ENCODE assay signal across 8 cellular contexts in the genomic region with DNA sequence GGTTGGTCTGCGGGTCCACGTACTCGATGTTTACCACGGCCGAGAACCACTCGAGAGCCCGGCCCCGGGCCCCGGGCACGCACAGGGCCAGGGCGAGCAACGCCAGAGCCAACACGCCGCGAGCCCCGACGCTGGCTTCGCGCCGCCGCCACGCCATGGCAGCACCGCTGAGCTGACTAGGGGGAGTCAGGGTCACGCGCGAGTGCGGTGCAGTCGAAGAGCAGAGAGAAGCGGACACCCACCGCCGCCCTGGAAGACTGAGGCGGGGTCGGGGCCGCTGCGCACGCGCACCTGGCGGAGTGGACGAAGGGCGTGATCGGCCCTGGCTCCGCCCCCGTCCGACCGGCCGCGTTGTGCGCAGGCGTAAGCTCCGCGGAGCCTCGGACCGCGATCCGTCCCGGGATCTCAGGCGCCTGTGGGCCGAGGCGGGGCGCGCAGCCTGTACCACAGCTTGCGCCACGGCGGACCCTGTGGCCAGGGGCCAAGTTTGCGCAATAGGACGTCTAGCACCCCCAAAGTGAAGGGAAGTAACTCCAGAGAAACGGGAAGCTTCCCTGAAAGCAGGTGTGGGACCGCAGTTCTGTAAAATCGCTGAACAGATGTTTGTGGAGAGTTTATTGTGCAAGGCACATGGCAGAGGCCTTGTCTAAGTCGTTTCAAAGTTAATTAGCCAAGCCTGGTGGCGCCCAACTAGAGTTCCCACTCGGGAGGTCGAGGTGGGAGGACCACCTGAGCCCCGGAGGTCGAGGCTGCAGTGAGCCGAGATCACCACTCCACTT. TPM values are rescaled to one million over a fixed set of nuclear protein-coding genes. Genes with fewer than 3 reads are reported as not detected.
DNase-seq lines count a peak whose midpoint lies in the region; ATAC-seq and TF ChIP-seq lines count a peak whose summit lies in the region.

A gene with protein sequence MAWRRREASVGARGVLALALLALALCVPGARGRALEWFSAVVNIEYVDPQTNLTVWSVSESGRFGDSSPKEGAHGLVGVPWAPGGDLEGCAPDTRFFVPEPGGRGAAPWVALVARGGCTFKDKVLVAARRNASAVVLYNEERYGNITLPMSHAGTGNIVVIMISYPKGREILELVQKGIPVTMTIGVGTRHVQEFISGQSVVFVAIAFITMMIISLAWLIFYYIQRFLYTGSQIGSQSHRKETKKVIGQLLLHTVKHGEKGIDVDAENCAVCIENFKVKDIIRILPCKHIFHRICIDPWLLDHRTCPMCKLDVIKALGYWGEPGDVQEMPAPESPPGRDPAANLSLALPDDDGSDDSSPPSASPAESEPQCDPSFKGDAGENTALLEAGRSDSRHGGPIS (minus strand): TSS at position 270 of the 779 bp plus-strand sequence. CDS start 113 bp downstream, at position 157.

- H3K36me3 ChIP-seq in right atrium auricular region (no peaks in the 10 kb centered on the region), rectal smooth muscle tissue (ENCODE audit: control insufficient read depth, insufficient read depth, low read length) (peaks cover 2% of the 10 kb centered on the region), vagina (no peaks in the 10 kb centered on the region)

- H3K4me3 ChIP-seq in right atrium auricular region: peak within 1 kb of the TSS; percentile 97 to 99
- peak within 1 kb of the TSS; percentile 93 for H3K4me3 ChIP-seq in rectal smooth muscle tissue (ENCODE audit: low read length)
- H3K4me3 ChIP-seq in vagina: peak within 1 kb of the TSS; percentile 65 to 78

- intact Hi-C loops in vagina (cut with DNase I): loop anchor here (10.0 kb wide), 1 partner anchor 54 kb away; a partner anchor contains a TSS

- peak; percentile 58 to 67 for DNase-seq in NCI-H187 (lab: John Stamatoyannopoulos, UW)
- peak; percentile 88 to 94 (median 90) for DNase-seq in T-helper 17 cell
- peak; percentile 32 to 94 (median 80) for DNase-seq in amygdala (lab: John Stamatoyannopoulos, UW)
- peak; percentile 94 for DNase-seq in right atrium auricular region (ENCODE audit: low spot score)
- peak in 1 of 2 donors; percentile 95 for DNase-seq in vagina (ENCODE audit: extremely low spot score in 2 of 2)

- H3K4me3 Mint-ChIP-seq in T-helper 17 cell: peak within 1 kb of the TSS; percentile 100

- H3K27me3 ChIP-seq in right atrium auricular region (no peaks in the 10 kb centered on the region), rectal smooth muscle tissue (ENCODE audit: control insufficient read depth, insufficient read depth, low read length) (no peaks in the 10 kb centered on the region), vagina (no peaks in the 10 kb centered on the region)

- peak within 1 kb of the TSS; percentile 63 for H3K9ac ChIP-seq in rectal smooth muscle tissue (ENCODE audit: low read length)

- ATAC-seq in GM18499 (IDR thresholded peaks at IDR 0.05; ENCODE audit: insufficient read depth, unreplicated experiment) (peak; percentile 29), HG02938 (IDR thresholded peaks at IDR 0.05; ENCODE audit: unreplicated experiment) (peak; percentile 46), T-helper 17 cell (peak; percentile 76)

- peak; percentile 72 to 97 for TF ChIP-seq POLR2A in vagina (IDR thresholded peaks at IDR 0.05)

- no peaks in the 10 kb centered on the region for H3K27me3 Mint-ChIP-seq in T-helper 17 cell

- H3K4me1 ChIP-seq in right atrium auricular region (peaks cover 0 to 36% of the 10 kb centered on the region in 2 donors), rectal smooth muscle tissue (ENCODE audit: control insufficient read depth, insufficient read depth, low read length) (peaks cover 18% of the 10 kb centered on the region), vagina (peaks cover 42% of the 10 kb centered on the region)

- H3K27ac Mint-ChIP-seq in T-helper 17 cell: peak within 1 kb of the TSS; percentile 99

- H3K27ac ChIP-seq in right atrium auricular region (peak within 1 kb of the TSS; percentile 93 to 95), rectal smooth muscle tissue (ENCODE audit: low read depth, low read length) (peak within 1 kb of the TSS; percentile 91), vagina (peak within 1 kb of the TSS; percentile 87)

- TF ChIP-seq CTCF in right atrium auricular region (IDR thresholded peaks at IDR 0.05): peak in 1 of 2 donors; percentile 22
- TF ChIP-seq CTCF in vagina (IDR thresholded peaks at IDR 0.05): peak in 1 of 3 experiments; percentile 26

- H3K4me1 Mint-ChIP-seq in T-helper 17 cell: peaks cover 48% of the 10 kb centered on the region

- peaks cover 7% of the 10 kb centered on the region for H3K36me3 Mint-ChIP-seq in T-helper 17 cell (ENCODE audit: low read depth)

- H3K9me3 ChIP-seq in T-helper 17 cell (ENCODE audit: control insufficient read depth, low read length, poor library complexity, severe bottlenecking) (no peaks in the 10 kb centered on the region), right atrium auricular region (no peaks in the 10 kb centered on the region), vagina (no peaks in the 10 kb centered on the region)

RNA-seq across cellular contexts. Expression of the gene that starts here (rescaled TPM):
- total RNA-seq in T-helper 17 cell (100 to 1,000 TPM; 180 to 185 TPM), right atrium auricular region (10 to 100 TPM; 21.0 to 30.8 TPM), vagina (89.4 TPM)
